In genomic region chr6:3455121-3455489, GRCh38 we compare ENCODE assay signal across 8 cellular contexts.
A peak's percentile ranks its signal among the peaks of the same experiment; 100 is the strongest.
DNase-seq lines count a peak whose midpoint lies in the region; ATAC-seq lines count a peak whose summit lies in the region.

No MANE protein-coding gene starts in this region.

- H3K9ac ChIP-seq in mucosa of rectum (ENCODE audit: low read depth in 1 of 2, low read length in 2 of 2), result peak overlapping the region; percentile 76 to 80

- DNase-seq in Ammon's horn (ENCODE audit: low spot score), result peak; percentile 54
- peak; percentile 11 for DNase-seq in NCI-H774 (lab: John Stamatoyannopoulos, UW)
- peak; percentile 65 for DNase-seq in central memory CD4-positive, alpha-beta T cell
- no peak for DNase-seq in SIG-M5 (lab: John Stamatoyannopoulos, UW)
- DNase-seq in GF-D8 (lab: John Stamatoyannopoulos, UW), result no peak

- peaks cover 19% of the 10 kb centered on the region in 2 donors for H3K4me1 ChIP-seq in mucosa of rectum (ENCODE audit: control insufficient read depth in 2 of 2, insufficient read depth in 2 of 2, low read length in 2 of 2)

- no peak for ATAC-seq in HG02798 (IDR thresholded peaks at IDR 0.05; ENCODE audit: poor library complexity, unreplicated experiment)
- no peak for ATAC-seq in HG03342 (IDR thresholded peaks at IDR 0.05; ENCODE audit: unreplicated experiment)

- peak overlapping the region; percentile 68 to 72 for H3K27ac ChIP-seq in mucosa of rectum (ENCODE audit: low read depth in 2 of 2, low read length in 2 of 2)

- H3K4me3 ChIP-seq in mucosa of rectum (ENCODE audit: low read length in 2 of 2), result peak overlapping the region; percentile 89 to 91

- peaks cover 0 to 3% of the 10 kb centered on the region in 2 donors for H3K27me3 ChIP-seq in mucosa of rectum (ENCODE audit: control insufficient read depth in 2 of 2, insufficient read depth in 2 of 2, low read length in 2 of 2)

- H3K36me3 ChIP-seq in mucosa of rectum (ENCODE audit: control insufficient read depth in 2 of 2, insufficient read depth in 2 of 2, low read length in 2 of 2), result no peaks in the 10 kb centered on the region

- no peaks in the 10 kb centered on the region for H3K9me3 ChIP-seq in mucosa of rectum (ENCODE audit: control insufficient read depth in 2 of 2, low read length in 2 of 2)

Comparison
In these comparisons a context has a peak if more than half of its experiments do, and no peak if none do; other contexts are left out.
1. DNase-seq: peak in Ammon's horn (single experiment), NCI-H774 (single experiment) and central memory CD4-positive, alpha-beta T cell (single experiment); none in SIG-M5 (single experiment) and GF-D8 (single experiment).